Comparison of ENCODE assay signal across 8 cellular contexts in genomic region chr17:59706900-59707181, GRCh38. TPM values are rescaled to one million over a fixed set of nuclear protein-coding genes. Genes with fewer than 3 reads are reported as not detected.
DNase-seq lines count a peak whose midpoint lies in the region; ATAC-seq and TF ChIP-seq lines count a peak whose summit lies in the region.

No MANE protein-coding gene starts in this region.

- TF ChIP-seq CTCF in GM23338 (conservative IDR thresholded peaks at IDR 0.05; ENCODE audit: low read depth in 2 of 2) (no peak), fibroblast of the aortic adventitia (IDR thresholded peaks at IDR 0.05; ENCODE audit: insufficient read depth, low read length) (no peak)

- H3K4me1 ChIP-seq in GM23338 (ENCODE audit: insufficient read depth) = peaks cover 15% of the 10 kb centered on the region

- DNase-seq in GM23338 (ENCODE audit: low spot score) (no peak), fibroblast of the aortic adventitia (ENCODE audit: low read depth) (no peak), NCI-H345 treated with DMSO at 0.1 percent for 48 hours (lab: John Stamatoyannopoulos, UW; ENCODE audit: unreplicated experiment) (no peak), NCI-H1417 treated with DMSO at 0.1 percent for 48 hours (lab: John Stamatoyannopoulos, UW) (no peak)
- peak; percentile 70 for DNase-seq in activated CD4-positive, alpha-beta T cell treated with anti-CD3 and anti-CD28 coated beads, Interleukin-2, amount 10 ng/mL, durations not matched to agents 24 days and 14 days

- intact Hi-C loops in activated CD4-positive, alpha-beta T cell treated with anti-CD3 and anti-CD28 coated beads, Interleukin-2, amount 10 ng/mL, durations not matched to agents 24 days and 14 days (cut with micrococcal nuclease) = loop anchor here (1.0 to 5.0 kb wide), 4 partner anchors 88 to 1190 kb away; partner anchors contain the start of genes CLTC and TUBD1

- no peaks in the 10 kb centered on the region for H3K9me2 ChIP-seq in GM23338 (ENCODE audit: insufficient read depth)

- H3K27me3 ChIP-seq in GM23338 (ENCODE audit: insufficient read depth) = no peaks in the 10 kb centered on the region

- H3K4me2 ChIP-seq in GM23338 = peak overlapping the region; percentile 83

- peak overlapping the region; percentile 99 for H3K4me3 Mint-ChIP-seq in GM23338
- H3K4me3 Mint-ChIP-seq in activated CD4-positive, alpha-beta T cell treated with anti-CD3 and anti-CD28 coated beads, Interleukin-2, amount 10 ng/mL, durations not matched to agents 24 days and 14 days = peak overlapping the region; percentile 91

- peaks cover 93% of the 10 kb centered on the region for H3K79me2 ChIP-seq in GM23338 (replicated peaks; ENCODE audit: insufficient read depth)

- H4K20me1 ChIP-seq in GM23338 (replicated peaks; ENCODE audit: insufficient read depth) = peaks cover 44% of the 10 kb centered on the region

- H3K36me3 Mint-ChIP-seq in GM23338 (ENCODE audit: low read depth) = peaks cover 39% of the 10 kb centered on the region
- peaks cover 41% of the 10 kb centered on the region for H3K36me3 Mint-ChIP-seq in activated CD4-positive, alpha-beta T cell treated with anti-CD3 and anti-CD28 coated beads, Interleukin-2, amount 10 ng/mL, durations not matched to agents 24 days and 14 days (ENCODE audit: low read depth)

- H3K27ac ChIP-seq in GM23338 (ENCODE audit: low read depth) (peak overlapping the region; percentile 88), skin epidermis (peak overlapping the region; percentile 59 to 96 (median 92))

- no peak overlapping the region for H2AFZ ChIP-seq in GM23338

- H3K4me3 ChIP-seq in GM23338 (peak overlapping the region; percentile 82), fibroblast of the aortic adventitia (ENCODE audit: low read depth, low read length) (peak overlapping the region; percentile 99), skin epidermis (peak overlapping the region; percentile 54 to 87 (median 79))

- peaks cover 7% of the 10 kb centered on the region for H3K27me3 Mint-ChIP-seq in GM23338 (ENCODE audit: insufficient read depth, low read depth, poor library complexity)
- no peaks in the 10 kb centered on the region for H3K27me3 Mint-ChIP-seq in activated CD4-positive, alpha-beta T cell treated with anti-CD3 and anti-CD28 coated beads, Interleukin-2, amount 10 ng/mL, durations not matched to agents 24 days and 14 days

- H3F3A ChIP-seq in GM23338 (replicated peaks; ENCODE audit: low read depth) = peaks cover 11% of the 10 kb centered on the region; the same call in 1 of the 2 replicates

- H3K9me3 Mint-ChIP-seq in GM23338 = no peaks in the 10 kb centered on the region; the same call in 1 of the 3 replicates
- H3K9me3 Mint-ChIP-seq in activated CD4-positive, alpha-beta T cell treated with anti-CD3 and anti-CD28 coated beads, Interleukin-2, amount 10 ng/mL, durations not matched to agents 24 days and 14 days = no peaks in the 10 kb centered on the region

- H3K36me3 ChIP-seq in GM23338 (ENCODE audit: insufficient read depth) = no peaks in the 10 kb centered on the region

- peak overlapping the region; percentile 99 for H3K27ac Mint-ChIP-seq in GM23338
- H3K27ac Mint-ChIP-seq in activated CD4-positive, alpha-beta T cell treated with anti-CD3 and anti-CD28 coated beads, Interleukin-2, amount 10 ng/mL, durations not matched to agents 24 days and 14 days = peak overlapping the region; percentile 87

- ATAC-seq in GM23338 (peak; percentile 2; the same call in 2 of the 3 replicates), GM19463 (IDR thresholded peaks at IDR 0.05; ENCODE audit: unreplicated experiment) (no peak), HG03196 (IDR thresholded peaks at IDR 0.05; ENCODE audit: unreplicated experiment) (no peak)

- H3K4me1 Mint-ChIP-seq in GM23338 = peaks cover 28% of the 10 kb centered on the region
- H3K4me1 Mint-ChIP-seq in activated CD4-positive, alpha-beta T cell treated with anti-CD3 and anti-CD28 coated beads, Interleukin-2, amount 10 ng/mL, durations not matched to agents 24 days and 14 days = peaks cover 45% of the 10 kb centered on the region

TF ChIP-seq in GM23338, 12 proteins besides CTCF, POLR2A, EP300 and RAD21:
- TF ChIP-seq EZH2phosphoT487 (IDR thresholded peaks at IDR 0.05; ENCODE audit: unreplicated experiment) = no peak
- no peak for TF ChIP-seq ZNF114 (CRISPR knock-in tag; IDR thresholded peaks at IDR 0.05)
- no peak for TF ChIP-seq ETS1 (IDR thresholded peaks at IDR 0.05)
- no peak for TF ChIP-seq ZNF462 (CRISPR knock-in tag; IDR thresholded peaks at IDR 0.05)

RNA-seq across cellular contexts. Expression of gene PTRH2, which starts 0.4 kb away (rescaled TPM):
- total RNA-seq in GM23338 (2014; rRNA removed; shearing (Covaris generic)) = 26.6 and 32.7 TPM in 2 replicates
- 70.7 and 85.2 TPM in 2 replicates for polyA plus RNA-seq in GM23338 (2016; fragmentation: Nextera tagmentation; extraction: Ambion mirVana)
- total RNA-seq in activated CD4-positive, alpha-beta T cell treated with anti-CD3 and anti-CD28 coated beads, Interleukin-2, amount 10 ng/mL, durations not matched to agents 24 days and 14 days = 49.0 and 50.3 TPM in 2 replicates
- 21.6 and 21.7 TPM in 2 replicates for total RNA-seq in fibroblast of the aortic adventitia (ENCODE audit: low replicate concordance)

RNA-seq across cellular contexts. Expression of gene VMP1, which starts 0.6 kb away (rescaled TPM):
- total RNA-seq in GM23338 (2014; rRNA removed; shearing (Covaris generic)) = 112 and 137 TPM in 2 replicates
- 63.1 and 70.1 TPM in 2 replicates for polyA plus RNA-seq in GM23338 (2016; fragmentation: Nextera tagmentation; extraction: Ambion mirVana)
- total RNA-seq in activated CD4-positive, alpha-beta T cell treated with anti-CD3 and anti-CD28 coated beads, Interleukin-2, amount 10 ng/mL, durations not matched to agents 24 days and 14 days = 417 and 422 TPM in 2 replicates
- 134 and 234 TPM in 2 replicates for total RNA-seq in fibroblast of the aortic adventitia (ENCODE audit: low replicate concordance)
